ENCODE assay signal across 9 cellular contexts in the genomic region with DNA sequence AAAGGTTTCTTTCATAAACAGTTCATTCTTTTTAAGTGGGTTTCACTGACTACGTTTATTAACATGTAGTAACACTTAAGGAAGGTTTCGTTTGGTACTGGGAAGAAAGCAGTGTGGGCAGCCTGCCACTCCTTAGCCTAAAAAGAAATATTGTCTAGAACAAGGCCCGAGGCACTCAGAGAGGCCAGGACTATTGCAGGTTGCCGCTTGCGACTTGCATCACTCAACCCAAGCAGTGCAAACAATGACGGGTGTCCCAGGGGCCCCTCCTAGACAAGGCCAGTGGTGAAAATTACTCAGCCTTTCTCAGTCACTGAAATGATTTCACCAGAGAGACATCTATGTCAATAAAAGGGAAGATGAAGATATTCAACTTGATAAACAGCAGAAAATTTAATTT.
DNase-seq lines count a peak whose midpoint lies in the region; ATAC-seq and TF ChIP-seq lines count a peak whose summit lies in the region.
"Had no signal": no experiment of that assay in that cellular context is flagged by ENCODE, and none has a peak within 500 bp of the region (broad histone marks: within the 10 kb centered on the region; RNA-seq: fewer than 3 reads in every experiment).

No MANE protein-coding gene starts in this region.

- DNase-seq in HPDE6-E6E7 (ENCODE audit: extremely low spot score) (peak; percentile 94), SIG-M5 treated with dmso at 0.1 percent for 504 hours (lab: John Stamatoyannopoulos, UW; ENCODE audit: unreplicated experiment) (peak; percentile 93), globus pallidus (ENCODE audit: low spot score) (peak; percentile 51), smooth muscle cell (lab: John Stamatoyannopoulos, UW; ENCODE audit: unreplicated experiment) (no peak), esophagus muscularis mucosa (ENCODE audit: extremely low spot score) (no peak), iPS-NIHi11 (ENCODE audit: low spot score) (no peak), activated T-cell treated with anti-CD3 and anti-CD28 coated beads for 4 hours (no peak)
- DNase-seq: NCI-H2227 treated with DMSO at 0.1 percent for 48 hours had no signal

- TF ChIP-seq EP300 in esophagus muscularis mucosa (IDR thresholded peaks at IDR 0.05) = no peak

- H3K79me2 ChIP-seq in smooth muscle cell (ENCODE audit: low read depth) = no peaks in the 10 kb centered on the region

- H3K4me2 ChIP-seq in smooth muscle cell = no peak overlapping the region

- H3K9ac ChIP-seq in smooth muscle cell (ENCODE audit: low read depth) = no peak overlapping the region

- H3K4me3 ChIP-seq in smooth muscle cell (no peak overlapping the region), esophagus muscularis mucosa (no peak overlapping the region)

- intact Hi-C loops in esophagus muscularis mucosa (cut with DNase I) = no loop called here

- H3K27me3 ChIP-seq in smooth muscle cell (ENCODE audit: low read depth) (no peaks in the 10 kb centered on the region), esophagus muscularis mucosa (no peaks in the 10 kb centered on the region)

- H4K20me1 ChIP-seq in smooth muscle cell (ENCODE audit: low read depth) = no peaks in the 10 kb centered on the region

- WGBS in smooth muscle cell (ENCODE audit: low lambda C conversion rate) = 57% methylated on average over 6 of the region's 6 CpGs
- WGBS in esophagus muscularis mucosa = 49% methylated on average over 6 of the region's 6 CpGs

- TF ChIP-seq CTCF in smooth muscle cell (IDR thresholded peaks at IDR 0.05; ENCODE audit: borderline replicate concordance, insufficient read depth, poor library complexity, severe bottlenecking) = no peak
- no peak for TF ChIP-seq CTCF in esophagus muscularis mucosa (IDR thresholded peaks at IDR 0.05)

- H3K36me3 ChIP-seq in smooth muscle cell (ENCODE audit: low read depth) (peaks cover 4% of the 10 kb centered on the region), esophagus muscularis mucosa (no peaks in the 10 kb centered on the region)

- no peak for TF ChIP-seq POLR2A in esophagus muscularis mucosa (IDR thresholded peaks at IDR 0.05; ENCODE audit: low read depth)

- H3K9me3 ChIP-seq in smooth muscle cell (replicated peaks; ENCODE audit: low read depth) (peaks cover 17% of the 10 kb centered on the region), esophagus muscularis mucosa (peaks cover 0 to 25% (median 19%) of the 10 kb centered on the region in 4 donors)

- H3F3A ChIP-seq in smooth muscle cell (ENCODE audit: low read depth) = no peaks in the 10 kb centered on the region

- no peak overlapping the region for H2AFZ ChIP-seq in smooth muscle cell (ENCODE audit: low read depth)

- H3K27ac ChIP-seq in smooth muscle cell (ENCODE audit: low read depth) (peak overlapping the region; percentile 81), esophagus muscularis mucosa (replicated peaks in 1 of 4) (peak overlapping the region in 1 of 4 donors; percentile 50)

- H3K4me1 ChIP-seq in smooth muscle cell (ENCODE audit: low read depth) (no peaks in the 10 kb centered on the region), esophagus muscularis mucosa (peaks cover 0 to 10% (median 3%) of the 10 kb centered on the region in 4 donors)

- no peak for ATAC-seq in HG03571 (IDR thresholded peaks at IDR 0.05; ENCODE audit: unreplicated experiment)

Comparison
In these comparisons a context has a peak if more than half of its experiments do, and no peak if none do; other contexts are left out.
1. DNase-seq: peak in HPDE6-E6E7 (single experiment), SIG-M5 treated with dmso at 0.1 percent for 504 hours (single experiment) and globus pallidus (single experiment); none in smooth muscle cell (single experiment), esophagus muscularis mucosa (single experiment), iPS-NIHi11 (single experiment) and activated T-cell treated with anti-CD3 and anti-CD28 coated beads for 4 hours (single experiment).